30 cellular contexts compared by ENCODE assay signal in genomic region chr7:55405856-55406541, GRCh38. TPM values are rescaled to one million over a fixed set of nuclear protein-coding genes. Genes with fewer than 3 reads are reported as not detected.
DNase-seq lines count a peak whose midpoint lies in the region; ATAC-seq and TF ChIP-seq lines count a peak whose summit lies in the region.
"Had no signal": no experiment of that assay in that cellular context is flagged by ENCODE, and none has a peak within 500 bp of the region (broad histone marks: within the 10 kb centered on the region; RNA-seq: fewer than 3 reads in every experiment).

No MANE protein-coding gene starts in this region.

- H3F3A ChIP-seq in OCI-LY1 (ENCODE audit: insufficient read depth, low read length), result no peaks in the 10 kb centered on the region

- no peak overlapping the region for H3K18ac ChIP-seq in neuronal stem cell (ENCODE audit: low read length)

- H2BK15ac ChIP-seq in neuronal stem cell (ENCODE audit: low read length), result no peak overlapping the region

- H3K36me3 ChIP-seq in BLaER1 treated with 17β-estradiol and CSF1 and Interleukin-3, amounts not matched to agents 10 nM and 100 nM, result peaks cover 6 to 50% (median 31%) of the 10 kb centered on the region in 11 experiments; a peak in 21 of 22 replicates
- peaks cover 18% of the 10 kb centered on the region; the same call in 1 of the 2 replicates for H3K36me3 ChIP-seq in OCI-LY1 (ENCODE audit: insufficient read depth, low read length)
- peaks cover 12 to 32% of the 10 kb centered on the region in 2 donors for H3K36me3 ChIP-seq in neuronal stem cell (replicated peaks in 1 of 2; ENCODE audit: control insufficient read depth in 2 of 2, insufficient read depth in 2 of 2, low read length in 2 of 2)

- H2BK12ac ChIP-seq in neuronal stem cell (ENCODE audit: low read length), result no peak overlapping the region

- no peaks in the 10 kb centered on the region for H3K27me3 ChIP-seq in BLaER1 treated with 17β-estradiol and CSF1 and Interleukin-3, amounts not matched to agents 10 nM and 100 nM
- H3K27me3 ChIP-seq in OCI-LY1 (ENCODE audit: insufficient read depth, low read length), result no peaks in the 10 kb centered on the region
- no peaks in the 10 kb centered on the region for H3K27me3 ChIP-seq in neuronal stem cell (ENCODE audit: control insufficient read depth in 3 of 3, insufficient read depth in 3 of 3, low read depth in 1 of 3, low read length in 3 of 3)
- H3K27me3 ChIP-seq: left lung, tibial nerve had no signal

- no peak overlapping the region for H4K8ac ChIP-seq in neuronal stem cell (ENCODE audit: low read depth, low read length)

- no peak overlapping the region for H3K4me3 ChIP-seq in BLaER1 treated with 17β-estradiol and CSF1 and Interleukin-3, amounts not matched to agents 10 nM and 100 nM
- no peak overlapping the region for H3K4me3 ChIP-seq in OCI-LY1 (ENCODE audit: low read depth, low read length, poor library complexity, severe bottlenecking)
- H3K4me3 ChIP-seq in neuronal stem cell (ENCODE audit: low read length in 2 of 2), result no peak overlapping the region
- H3K4me3 ChIP-seq: GM12878, left lung, PC-9, tibial nerve had no signal

- H2AFZ ChIP-seq in OCI-LY1 (ENCODE audit: low read length) (no peak overlapping the region), neuronal stem cell (ENCODE audit: low read length) (no peak overlapping the region)
- H2AFZ ChIP-seq: PC-9 had no signal

- peaks cover 8 to 39% (median 35%) of the 10 kb centered on the region in 10 experiments; a peak in 19 of 20 replicates for H3K4me1 ChIP-seq in BLaER1 treated with 17β-estradiol and CSF1 and Interleukin-3, amounts not matched to agents 10 nM and 100 nM
- H3K4me1 ChIP-seq in OCI-LY1 (ENCODE audit: insufficient read depth, low read length, severe bottlenecking) (peaks cover 10% of the 10 kb centered on the region), neuronal stem cell (ENCODE audit: control insufficient read depth in 2 of 2, insufficient read depth in 1 of 2, low read depth in 1 of 2, low read length in 2 of 2) (no peaks in the 10 kb centered on the region)
- H3K4me1 ChIP-seq: Caco-2, left lung, tibial nerve had no signal

- no peak for ATAC-seq in GM18907 (IDR thresholded peaks at IDR 0.05; ENCODE audit: unreplicated experiment)
- ATAC-seq: GM12878; left lung; Right ventricle myocardium inferior; stimulated activated naive CD8-positive, alpha-beta T cell treated with anti-CD3 and anti-CD28 coated beads, Interleukin-15, amount 100 ng/mL, for 72 hours had no signal

- no peak for TF ChIP-seq CTCF in OCI-LY1 (IDR thresholded peaks at IDR 0.05; ENCODE audit: low read length)

- H3K23ac ChIP-seq in neuronal stem cell (ENCODE audit: low read depth, low read length, poor library complexity), result peak overlapping the region; percentile 12

- H3K9me2 ChIP-seq in OCI-LY1 (ENCODE audit: low read depth, low read length), result no peaks in the 10 kb centered on the region

- H3K79me1 ChIP-seq in neuronal stem cell (ENCODE audit: low read depth, low read length), result no peaks in the 10 kb centered on the region

- peak; percentile 59 for DNase-seq in NCI-H1092 treated with DMSO at 0.1 percent for 48 hours (lab: John Stamatoyannopoulos, UW)
- no peak for DNase-seq in neuronal stem cell (ENCODE audit: low spot score)
- no peak for DNase-seq in activated CD4-positive, alpha-beta T cell treated with anti-CD3 and anti-CD28 coated beads, Interleukin-2, amount 50 U/mL, for 48 hours
- no peak for DNase-seq in DMS53 (lab: John Stamatoyannopoulos, UW)
- no peak for DNase-seq in A172 (ENCODE audit: low spot score)
- DNase-seq: ACHN; activated CD4-positive, alpha-beta T cell treated with anti-CD3 and anti-CD28 coated beads, Interleukin-2, amount 10 ng/mL, durations not matched to agents 24 days and 14 days; activated gamma-delta T cell treated with Interleukin-2 at 50 U/mL for 16 hours; activated T-cell treated with anti-CD3 and anti-CD28 coated beads, Interleukin-2, amount 50 U/mL, for 24 hours; C1 segment of cervical spinal cord; Caco-2; dermis blood vessel endothelial cell; GOT3; hippocampal formation; left lung; MM.1S; NCI-H1694; NCI-H446; occipital lobe; PC-9; stimulated activated naive CD8-positive, alpha-beta T cell treated with anti-CD3 and anti-CD28 coated beads, Interleukin-15, amount 100 ng/mL, for 72 hours; T1000 had no signal

- H2BK5ac ChIP-seq in neuronal stem cell (ENCODE audit: low read length), result no peak overlapping the region

- no peak overlapping the region for H3K14ac ChIP-seq in neuronal stem cell (ENCODE audit: low read length)

- H4K20me1 ChIP-seq in BLaER1 treated with 17β-estradiol and CSF1 and Interleukin-3, amounts not matched to agents 10 nM and 100 nM, result no peaks in the 10 kb centered on the region
- H4K20me1 ChIP-seq in OCI-LY1 (ENCODE audit: insufficient read depth, low read length), result no peaks in the 10 kb centered on the region

- H3K4ac ChIP-seq in neuronal stem cell (ENCODE audit: low read length), result no peak overlapping the region

- H2BK120ac ChIP-seq in neuronal stem cell (ENCODE audit: low read depth, low read length), result no peak overlapping the region

- WGBS in neuronal stem cell (ENCODE audit: extremely low coverage in 2 of 2, insufficient read length in 2 of 2, insufficient replicate concordance in 1 of 2), 2 donors, result no CpG with 5 or more reads among the region's 16 CpGs

- H3K79me2 ChIP-seq in OCI-LY1 (ENCODE audit: insufficient read depth, low read length), result no peaks in the 10 kb centered on the region

- H3K9me3 ChIP-seq in BLaER1 treated with 17β-estradiol and CSF1 and Interleukin-3, amounts not matched to agents 10 nM and 100 nM (replicated peaks in 1 of 11), result peaks cover 0 to 15% (median 5%) of the 10 kb centered on the region in 11 experiments; a peak in 12 of 22 replicates
- no peaks in the 10 kb centered on the region for H3K9me3 ChIP-seq in OCI-LY1 (ENCODE audit: low read length)
- peaks cover 0 to 1% of the 10 kb centered on the region in 2 donors for H3K9me3 ChIP-seq in neuronal stem cell (replicated peaks in 1 of 2; ENCODE audit: control insufficient read depth in 2 of 2, insufficient read depth in 1 of 2, low read depth in 1 of 2, low read length in 2 of 2)
- H3K9me3 ChIP-seq: Caco-2, left lung, tibial nerve had no signal

- peak overlapping the region; percentile 18 for H2AK5ac ChIP-seq in neuronal stem cell (ENCODE audit: low read depth, low read length)

- peak overlapping the region in 8 of 11 experiments; percentile 17 to 69 (median 48); a peak in 13 of 22 replicates for H3K4me2 ChIP-seq in BLaER1 treated with 17β-estradiol and CSF1 and Interleukin-3, amounts not matched to agents 10 nM and 100 nM
- H3K4me2 ChIP-seq in OCI-LY1 (ENCODE audit: low read length), result no peak overlapping the region
- H3K4me2 ChIP-seq in neuronal stem cell (ENCODE audit: insufficient read depth, low read length, poor library complexity, severe bottlenecking), result no peak overlapping the region
- H3K4me2 ChIP-seq: KMS-11, PC-9 had no signal

- H3K9ac ChIP-seq in BLaER1 treated with 17β-estradiol and CSF1 and Interleukin-3, amounts not matched to agents 10 nM and 100 nM, result no peak overlapping the region; a peak in 1 of 22 replicates
- H3K9ac ChIP-seq in OCI-LY1 (ENCODE audit: low read length) (no peak overlapping the region), neuronal stem cell (ENCODE audit: low read depth, low read length, poor library complexity) (no peak overlapping the region)
- H3K9ac ChIP-seq: KMS-11 had no signal

- H3K27ac ChIP-seq in BLaER1 treated with 17β-estradiol and CSF1 and Interleukin-3, amounts not matched to agents 10 nM and 100 nM, result peak overlapping the region in 3 of 11 experiments; percentile 19 to 49 (median 46); a peak in 5 of 22 replicates
- H3K27ac ChIP-seq in OCI-LY1 (ENCODE audit: low read depth, low read length, poor library complexity, severe bottlenecking), result peak overlapping the region; percentile 34
- no peak overlapping the region for H3K27ac ChIP-seq in neuronal stem cell (replicated peaks; ENCODE audit: low read length)
- H3K27ac ChIP-seq: HL-60, KMS-11, left lung, PC-9, tibial nerve had no signal

- H4K91ac ChIP-seq in neuronal stem cell (ENCODE audit: low read depth, low read length, poor library complexity), result no peak overlapping the region

RNA-seq across cellular contexts. Expression of gene LANCL2, which starts 40.9 kb away (rescaled TPM):
- polyA plus RNA-seq in neuronal stem cell (2013, experiment 1 of 2), result 4.8 TPM
- polyA plus RNA-seq in neuronal stem cell (2013, experiment 2 of 2), result 5.3 TPM
- total RNA-seq in A172 (2014; rRNA removed; shearing (Covaris generic)), result 19.7 and 27.5 TPM in 2 replicates

Comparison
In these comparisons a context has a peak if more than half of its experiments do, and no peak if none do; other contexts are left out.
1. H3K4me2 ChIP-seq: peak in BLaER1 treated with 17β-estradiol and CSF1 and Interleukin-3, amounts not matched to agents 10 nM and 100 nM (8 of 11); none in OCI-LY1 (single experiment) and neuronal stem cell (single experiment).